Comparison of ENCODE assay signal across 11 cellular contexts in genomic region chrX:117973175-117974075, GRCh38.
DNase-seq lines count a peak whose midpoint lies in the region; ATAC-seq and TF ChIP-seq lines count a peak whose summit lies in the region.
"Had no signal": no experiment of that assay in that cellular context is flagged by ENCODE, and none has a peak within 500 bp of the region (broad histone marks: within the 10 kb centered on the region; RNA-seq: fewer than 3 reads in every experiment).

No MANE protein-coding gene starts in this region.

- H3K36me3 ChIP-seq in GM23338 (ENCODE audit: insufficient read depth) (no peaks in the 10 kb centered on the region), neural progenitor cell (no peaks in the 10 kb centered on the region)
- H3K36me3 ChIP-seq: vagina had no signal

- POLR2A ChIA-PET in CD4-positive, alpha-beta T cell (lab: Charles Lee), result no interaction called here

- CTCF ChIA-PET in CD4-positive, alpha-beta T cell (lab: Charles Lee), result no interaction called here

- peak overlapping the region; percentile 30 for H3K4me2 ChIP-seq in GM23338
- peak overlapping the region; percentile 57 for H3K4me2 ChIP-seq in neural progenitor cell

- H3K4me3 Mint-ChIP-seq in GM23338 (no peak overlapping the region), neural progenitor cell (peak overlapping the region; percentile 7)
- no peak overlapping the region for H3K4me3 Mint-ChIP-seq in CD4-positive, alpha-beta T cell
- H3K4me3 Mint-ChIP-seq: activated naive CD4-positive, alpha-beta T cell treated with anti-CD3 and anti-CD28 coated beads, Interleukin-2, amount 50 U/mL, for 24 hours had no signal

- H3K27me3 Mint-ChIP-seq in GM23338 (ENCODE audit: insufficient read depth, low read depth, poor library complexity), result peaks cover 3% of the 10 kb centered on the region
- peaks cover under 1% of the 10 kb centered on the region for H3K27me3 Mint-ChIP-seq in neural progenitor cell (ENCODE audit: insufficient read depth, low read depth)
- no peaks in the 10 kb centered on the region for H3K27me3 Mint-ChIP-seq in CD4-positive, alpha-beta T cell
- H3K27me3 Mint-ChIP-seq: activated naive CD4-positive, alpha-beta T cell treated with anti-CD3 and anti-CD28 coated beads, Interleukin-2, amount 50 U/mL, for 24 hours had no signal

- TF ChIP-seq CTCF in GM23338 (conservative IDR thresholded peaks at IDR 0.05; ENCODE audit: low read depth in 2 of 2), result no peak
- TF ChIP-seq CTCF in dorsolateral prefrontal cortex (IDR thresholded peaks at IDR 0.05 in 54 of 56, conservative IDR thresholded peaks at IDR 0.05 in 2 of 56; ENCODE audit: low read depth in 1 of 56, partially characterized antibody in 56 of 56), result no peak
- TF ChIP-seq CTCF in neural progenitor cell (IDR thresholded peaks at IDR 0.05), result no peak
- TF ChIP-seq CTCF in CD4-positive, alpha-beta T cell (IDR thresholded peaks at IDR 0.05), result no peak

- H3K36me3 Mint-ChIP-seq in GM23338 (ENCODE audit: low read depth) (no peaks in the 10 kb centered on the region), neural progenitor cell (no peaks in the 10 kb centered on the region)
- no peaks in the 10 kb centered on the region for H3K36me3 Mint-ChIP-seq in CD4-positive, alpha-beta T cell (ENCODE audit: low read depth)
- H3K36me3 Mint-ChIP-seq: activated naive CD4-positive, alpha-beta T cell treated with anti-CD3 and anti-CD28 coated beads, Interleukin-2, amount 50 U/mL, for 24 hours had no signal

- no peak overlapping the region for H3K9ac ChIP-seq in neural progenitor cell

- H3K79me2 ChIP-seq in GM23338 (replicated peaks; ENCODE audit: insufficient read depth) (no peaks in the 10 kb centered on the region), neural progenitor cell (ENCODE audit: low read depth) (no peaks in the 10 kb centered on the region)

- H3K9me2 ChIP-seq in GM23338 (ENCODE audit: insufficient read depth), result no peaks in the 10 kb centered on the region

- intact Hi-C loops in dorsolateral prefrontal cortex (cut with DNase I), result no loop called here
- intact Hi-C loops in CD4-positive, alpha-beta T cell (cut with DNase I, micrococcal nuclease), result no loop called here

- ATAC-seq in GM23338 (peak; percentile 33; the same call in 2 of the 3 replicates), GM21526 (IDR thresholded peaks at IDR 0.05; ENCODE audit: low FRiP score, unreplicated experiment) (no peak)
- no peak for ATAC-seq in CD4-positive, alpha-beta T cell (ENCODE audit: poor library complexity)

- H3K4me3 ChIP-seq in GM23338 (peak overlapping the region; percentile 12; the same call in 1 of the 2 replicates), dorsolateral prefrontal cortex (peak overlapping the region in 46 of 59 donors; percentile 2 to 53 (median 31)), neural progenitor cell (no peak overlapping the region)
- H3K4me3 ChIP-seq: coronary artery, vagina had no signal

- H3F3A ChIP-seq in GM23338 (replicated peaks; ENCODE audit: low read depth) (no peaks in the 10 kb centered on the region), neural progenitor cell (ENCODE audit: low read depth) (no peaks in the 10 kb centered on the region)

- no peaks in the 10 kb centered on the region for H3K9me3 Mint-ChIP-seq in GM23338
- H3K9me3 Mint-ChIP-seq in neural progenitor cell, result no peaks in the 10 kb centered on the region
- H3K9me3 Mint-ChIP-seq in CD4-positive, alpha-beta T cell, result no peaks in the 10 kb centered on the region
- H3K9me3 Mint-ChIP-seq: activated naive CD4-positive, alpha-beta T cell treated with anti-CD3 and anti-CD28 coated beads, Interleukin-2, amount 50 U/mL, for 24 hours had no signal

- H2AFZ ChIP-seq in GM23338, result no peak overlapping the region
- no peak overlapping the region for H2AFZ ChIP-seq in neural progenitor cell (replicated peaks)

- no peak for DNase-seq in GM23338 (ENCODE audit: low spot score)
- DNase-seq in NCI-H1436 treated with DMSO at 0.1 percent for 48 hours (lab: John Stamatoyannopoulos, UW), result peak; percentile 4
- no peak for DNase-seq in dorsolateral prefrontal cortex
- peak; percentile 49 for DNase-seq in neural progenitor cell (ENCODE audit: low spot score)
- DNase-seq in H4 (ENCODE audit: low spot score), result no peak
- no peak for DNase-seq in CD4-positive, alpha-beta T cell
- DNase-seq: NCI-H526 had no signal

- no peaks in the 10 kb centered on the region for H3K27me3 ChIP-seq in GM23338 (ENCODE audit: insufficient read depth)
- H3K27me3 ChIP-seq in dorsolateral prefrontal cortex, result peaks cover 0 to 62% (median 12%) of the 10 kb centered on the region in 45 donors
- no peaks in the 10 kb centered on the region for H3K27me3 ChIP-seq in neural progenitor cell
- no peaks in the 10 kb centered on the region for H3K27me3 ChIP-seq in CD4-positive, alpha-beta T cell (ENCODE audit: control insufficient read depth, insufficient read depth, low read length)
- H3K27me3 ChIP-seq: vagina had no signal

- H3K4me1 ChIP-seq in GM23338 (ENCODE audit: insufficient read depth) (peaks cover 14% of the 10 kb centered on the region), neural progenitor cell (peaks cover 11% of the 10 kb centered on the region)
- H3K4me1 ChIP-seq: vagina had no signal

- H3K9me3 ChIP-seq in neural progenitor cell (ENCODE audit: low read depth), result peaks cover 4% of the 10 kb centered on the region
- no peaks in the 10 kb centered on the region for H3K9me3 ChIP-seq in CD4-positive, alpha-beta T cell (ENCODE audit: control insufficient read depth, low read length)
- H3K9me3 ChIP-seq: vagina had no signal

- peaks cover 20% of the 10 kb centered on the region for H3K4me1 Mint-ChIP-seq in GM23338
- H3K4me1 Mint-ChIP-seq in neural progenitor cell, result peaks cover 23% of the 10 kb centered on the region
- H3K4me1 Mint-ChIP-seq in CD4-positive, alpha-beta T cell (ENCODE audit: low read depth), result no peaks in the 10 kb centered on the region
- H3K4me1 Mint-ChIP-seq: activated naive CD4-positive, alpha-beta T cell treated with anti-CD3 and anti-CD28 coated beads, Interleukin-2, amount 50 U/mL, for 24 hours had no signal

- H3K27ac ChIP-seq in GM23338 (ENCODE audit: low read depth) (no peak overlapping the region), dorsolateral prefrontal cortex (peak overlapping the region in 1 of 59 donors; percentile 2), neural progenitor cell (no peak overlapping the region)
- no peak overlapping the region for H3K27ac ChIP-seq in CD4-positive, alpha-beta T cell (ENCODE audit: low read depth, low read length)
- H3K27ac ChIP-seq: coronary artery, vagina had no signal

- H4K20me1 ChIP-seq in GM23338 (replicated peaks; ENCODE audit: insufficient read depth) (no peaks in the 10 kb centered on the region), neural progenitor cell (ENCODE audit: low read depth) (no peaks in the 10 kb centered on the region)

- H3K27ac Mint-ChIP-seq in GM23338 (no peak overlapping the region), neural progenitor cell (no peak overlapping the region)
- H3K27ac Mint-ChIP-seq in CD4-positive, alpha-beta T cell, result no peak overlapping the region
- H3K27ac Mint-ChIP-seq: activated naive CD4-positive, alpha-beta T cell treated with anti-CD3 and anti-CD28 coated beads, Interleukin-2, amount 50 U/mL, for 24 hours had no signal

TF ChIP-seq in GM23338, 12 proteins besides CTCF, POLR2A, EP300 and RAD21:
- no peak for TF ChIP-seq NANOG (IDR thresholded peaks at IDR 0.05; ENCODE audit: borderline replicate concordance)
- TF ChIP-seq REST (IDR thresholded peaks at IDR 0.05; ENCODE audit: unreplicated experiment), result no peak
- TF ChIP-seq POLR2AphosphoS5 (IDR thresholded peaks at IDR 0.05; ENCODE audit: low read depth), result no peak
- no peak for TF ChIP-seq ETS1 (IDR thresholded peaks at IDR 0.05)
- no peak for TF ChIP-seq ZNF114 (CRISPR knock-in tag; IDR thresholded peaks at IDR 0.05)
- no peak for TF ChIP-seq ZNF331 (CRISPR knock-in tag; IDR thresholded peaks at IDR 0.05; ENCODE audit: low read depth)
- no peak for TF ChIP-seq CREB1 (CRISPR knock-in tag; IDR thresholded peaks at IDR 0.05; ENCODE audit: low read depth)

Comparison
In these comparisons a context has a peak if more than half of its experiments do, and no peak if none do; other contexts are left out.
1. DNase-seq: peak in NCI-H1436 treated with DMSO at 0.1 percent for 48 hours (single experiment) and neural progenitor cell (single experiment); none in GM23338 (single experiment), dorsolateral prefrontal cortex (0 of 10), H4 (single experiment) and CD4-positive, alpha-beta T cell (0 of 10).